In the genomic region with DNA sequence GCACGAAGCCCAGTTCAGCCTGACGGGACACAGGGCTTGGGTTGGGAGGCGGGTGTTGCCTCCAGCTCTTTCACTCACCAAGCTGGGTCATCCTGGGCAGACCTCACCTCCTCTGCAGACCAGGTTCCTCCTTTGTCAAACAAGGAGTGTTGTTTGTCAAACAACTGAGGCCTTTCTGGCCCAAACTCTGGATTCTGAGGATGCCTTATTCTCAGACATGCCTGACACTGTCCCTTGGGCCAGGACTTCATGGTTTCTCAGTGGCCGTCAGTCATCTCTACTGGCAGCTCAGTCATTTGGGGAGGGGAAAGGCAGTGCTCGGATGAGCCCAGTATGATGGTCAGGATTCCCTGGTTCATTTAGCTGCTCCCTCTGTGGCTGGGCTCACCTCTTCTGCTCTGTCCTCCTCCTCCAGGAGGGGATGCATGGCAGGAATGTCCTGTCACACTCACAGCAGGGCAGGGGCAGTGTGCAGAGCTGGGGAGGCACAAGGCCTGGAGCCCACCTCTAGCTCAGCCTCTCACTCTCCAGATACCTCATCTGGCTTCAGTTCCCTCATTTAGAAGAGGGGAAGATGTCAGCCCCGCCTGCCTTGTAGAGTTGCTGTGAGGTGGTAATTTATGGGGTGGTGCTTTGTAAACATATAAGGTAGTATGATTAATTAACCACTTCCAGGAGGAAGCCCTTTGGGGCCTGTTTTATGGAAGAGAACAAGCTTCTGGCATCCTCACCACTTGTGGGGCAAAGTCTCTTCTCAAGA, we compare ENCODE assay signal across 1 cellular context.
TF ChIP-seq lines count a peak whose summit lies in the region.

No MANE protein-coding gene starts in this region.

TF ChIP-seq in H1, 55 proteins besides CTCF, POLR2A, EP300 and RAD21:
- TF ChIP-seq SRF (IDR thresholded peaks at IDR 0.05; ENCODE audit: low read depth, low read length): no peak
- TF ChIP-seq JUND (IDR thresholded peaks at IDR 0.05; ENCODE audit: low read length): no peak
- no peak for TF ChIP-seq RBBP5 (IDR thresholded peaks at IDR 0.05; ENCODE audit: borderline replicate concordance, low read depth, low read length)
- no peak for TF ChIP-seq KDM1A (IDR thresholded peaks at IDR 0.05; ENCODE audit: borderline replicate concordance, low read length)
- no peak for TF ChIP-seq NRF1 (IDR thresholded peaks at IDR 0.05; ENCODE audit: low read depth, low read length)
- no peak for TF ChIP-seq SP2 (IDR thresholded peaks at IDR 0.05; ENCODE audit: low read length)
- no peak for TF ChIP-seq SP1 (IDR thresholded peaks at IDR 0.05; ENCODE audit: low read depth, low read length)
- TF ChIP-seq NANOG (IDR thresholded peaks at IDR 0.05; ENCODE audit: insufficient read depth, low read depth, low read length, poor library complexity, severe bottlenecking): no peak
- no peak for TF ChIP-seq ASH2L (IDR thresholded peaks at IDR 0.05; ENCODE audit: low read length)
